1 cellular context compared by ENCODE assay signal in the genomic region with DNA sequence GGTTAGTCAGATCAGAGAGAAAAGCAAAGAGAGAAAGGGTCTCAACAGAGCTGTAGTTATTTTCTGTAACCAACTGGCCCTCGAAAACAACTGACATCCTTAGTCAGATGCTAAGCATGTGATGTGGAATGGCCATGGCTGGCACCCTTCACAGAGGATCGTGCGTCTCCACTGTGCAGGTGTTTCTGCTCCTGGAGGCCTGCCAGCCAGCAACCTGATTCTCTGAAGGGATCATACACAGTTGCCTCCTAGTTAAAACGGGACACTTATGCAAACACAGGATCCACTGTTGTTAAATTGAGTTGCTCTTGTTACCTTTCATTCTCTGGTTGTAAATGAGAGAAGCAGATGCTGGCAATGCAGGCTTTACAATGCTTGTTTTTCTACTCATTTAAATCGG.
TF ChIP-seq lines count a peak whose summit lies in the region.

No MANE protein-coding gene starts in this region.

TF ChIP-seq in H1, 55 proteins besides CTCF, POLR2A, EP300 and RAD21 (continued from another document):
- TF ChIP-seq, protein P1, sequence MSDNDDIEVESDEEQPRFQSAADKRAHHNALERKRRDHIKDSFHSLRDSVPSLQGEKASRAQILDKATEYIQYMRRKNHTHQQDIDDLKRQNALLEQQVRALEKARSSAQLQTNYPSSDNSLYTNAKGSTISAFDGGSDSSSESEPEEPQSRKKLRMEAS (IDR thresholded peaks at IDR 0.05): peak; percentile 38; the same call in 1 of the 2 replicates
